8 cellular contexts compared by ENCODE assay signal in the genomic region with DNA sequence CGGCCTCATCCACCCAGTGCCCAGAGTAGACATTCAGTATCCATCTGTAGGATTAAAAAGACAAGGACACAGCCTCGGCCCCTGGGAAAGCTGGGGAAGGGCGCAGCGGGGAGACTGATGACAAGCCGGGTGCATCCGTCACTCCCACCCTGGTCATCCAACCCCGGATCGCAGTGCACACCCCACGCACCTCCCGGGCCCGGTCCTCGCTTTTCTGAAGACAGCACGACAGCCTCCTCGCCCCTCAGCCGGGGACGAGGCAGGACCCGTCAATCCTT. TPM values are rescaled to one million over a fixed set of nuclear protein-coding genes. Genes with fewer than 3 reads are reported as not detected.
A peak's percentile ranks its signal among the peaks of the same experiment; 100 is the strongest.
DNase-seq lines count a peak whose midpoint lies in the region; FAIRE-seq and TF ChIP-seq lines count a peak whose summit lies in the region.

No MANE protein-coding gene starts in this region.

- H3K36me3 Mint-ChIP-seq in type B pancreatic cell = peaks cover 11% of the 10 kb centered on the region

- H3K4me3 ChIP-seq in SJCRH30 = peak overlapping the region; percentile 91

- no peak for FAIRE-seq in D721Med (lab: Jason Lieb, UNC)

- DNase-seq in GM13977 (ENCODE audit: low spot score) = peak; percentile 39
- peak in 1 of 2 experiments; percentile 39 for DNase-seq in SJCRH30
- DNase-seq in cerebellar cortex (ENCODE audit: low spot score) = peak; percentile 45
- peak; percentile 82 for DNase-seq in mesenteric fat pad (ENCODE audit: low spot score)
- DNase-seq in type B pancreatic cell (ENCODE audit: extremely low spot score, unreplicated experiment) = no peak
- DNase-seq in D721Med (ENCODE audit: insufficient read length, low spot score) = no peak
- no peak for DNase-seq in HCEC 1CT
- DNase-seq in GM10248 (ENCODE audit: extremely low spot score) = no peak

- H3K27me3 ChIP-seq in SJCRH30 = no peaks in the 10 kb centered on the region

- H3K36me3 ChIP-seq in SJCRH30 = no peaks in the 10 kb centered on the region

- H3K27me3 Mint-ChIP-seq in type B pancreatic cell = no peaks in the 10 kb centered on the region

- H3K27ac ChIP-seq in SJCRH30 = peak overlapping the region; percentile 19; the same call in 1 of the 2 replicates

- peak overlapping the region; percentile 85 for H3K27ac Mint-ChIP-seq in type B pancreatic cell

- POLR2A ChIA-PET in GM10248 (lab: Yijun Ruan, JAX) = no interaction called here

- H3K4me1 ChIP-seq in SJCRH30 = peaks cover 16% of the 10 kb centered on the region

- H3K9me3 Mint-ChIP-seq in type B pancreatic cell = no peaks in the 10 kb centered on the region

- CTCF ChIA-PET in GM10248 (lab: Yijun Ruan, JAX) = interaction anchor here (0.7 to 1.8 kb wide), 2 partner anchors 15 to 36 kb away, joined by 3 to 6 read pairs; no protein-coding TSS in a partner anchor

- H3K4me3 Mint-ChIP-seq in type B pancreatic cell = peak overlapping the region; percentile 95

- no peaks in the 10 kb centered on the region for H3K9me3 ChIP-seq in SJCRH30 (replicated peaks)

- H3K4me1 Mint-ChIP-seq in type B pancreatic cell (ENCODE audit: unreplicated experiment) = peaks cover 30% of the 10 kb centered on the region

- in situ Hi-C loops in GM13977 (cut with MboI; ENCODE audit: low pct_unique_long_range_greater_than_20kb, low sequenced_read_pairs, unreplicated experiment) = no loop called here

- TF ChIP-seq CTCF in GM13977 (IDR thresholded peaks at IDR 0.05; ENCODE audit: extremely low read depth, insufficient read depth, missing control alignments) = no peak
- TF ChIP-seq CTCF in type B pancreatic cell (conservative IDR thresholded peaks at IDR 0.05) = no peak
- TF ChIP-seq CTCF in D721Med (IDR thresholded peaks at IDR 0.05; ENCODE audit: insufficient read depth, missing control alignments) = no peak
- TF ChIP-seq CTCF in GM10248 (IDR thresholded peaks at IDR 0.05; ENCODE audit: control extremely low read depth, extremely low read depth, low read depth, missing control alignments) = no peak

RNA-seq across cellular contexts. Expression of a gene that starts 1.1 kb away (rescaled TPM):
- 8.9 and 9.8 TPM in 2 replicates for total RNA-seq in SJCRH30 (2014; rRNA removed; shearing (Covaris generic))
- total RNA-seq in mesenteric fat pad (54.9 TPM), type B pancreatic cell (ENCODE audit: low replicate concordance) (30.8 and 32.0 TPM in 2 replicates)

Comparison
In these comparisons a context has a peak if more than half of its experiments do, and no peak if none do; other contexts are left out.
1. DNase-seq: peak in GM13977 (single experiment), cerebellar cortex (single experiment) and mesenteric fat pad (single experiment); none in type B pancreatic cell (single experiment), D721Med (single experiment), HCEC 1CT (single experiment) and GM10248 (single experiment).